Comparison of ENCODE assay signal across 17 cellular contexts in genomic region chr1:161663569-161663968, GRCh38. TPM values are rescaled to one million over a fixed set of nuclear protein-coding genes. Genes with fewer than 3 reads are reported as not detected.
DNase-seq lines count a peak whose midpoint lies in the region; ATAC-seq and TF ChIP-seq lines count a peak whose summit lies in the region.
"Not testable (repeated sequence)": the region's sequence is repeated elsewhere in the genome, so short reads cannot be mapped to it uniquely, and the experiment has no call there.
"Had no signal": no experiment of that assay in that cellular context is flagged by ENCODE, and none has a peak within 500 bp of the region (broad histone marks: within the 10 kb centered on the region; RNA-seq: fewer than 3 reads in every experiment).

No MANE protein-coding gene starts in this region.

- H3K9me3 Mint-ChIP-seq in naive B cell, result not testable (repeated sequence)

- not testable (repeated sequence) for H3K4me1 Mint-ChIP-seq in naive B cell

- DNase-seq in Karpas-422, naive B cell: not testable (repeated sequence)

- H3K4me2 ChIP-seq in DOHH2 (ENCODE audit: low read length), result peak overlapping the region; percentile 26; the same call in 1 of the 2 replicates
- peak overlapping the region; percentile 62 for H3K4me2 ChIP-seq in Karpas-422 (ENCODE audit: low read depth, low read length, poor library complexity, severe bottlenecking)

- H4K20me1 ChIP-seq in DOHH2 (ENCODE audit: control insufficient read depth, insufficient read depth, low read depth, low read length); Karpas-422 (ENCODE audit: insufficient read depth, low read depth, low read length): not testable (repeated sequence)

- H3K27me3 ChIP-seq in DOHH2 (ENCODE audit: control insufficient read depth, low read length); Karpas-422 (ENCODE audit: low read length): not testable (repeated sequence)

- not testable (repeated sequence) for H3K27ac ChIP-seq in DOHH2 (ENCODE audit: low read depth, low read length)
- H3K27ac ChIP-seq in Karpas-422 (ENCODE audit: low read length), result peak overlapping the region; percentile 67; the same call in 1 of the 2 replicates

- TF ChIP-seq CTCF in DOHH2 (IDR thresholded peaks at IDR 0.05; ENCODE audit: low read depth, low read length, poor library complexity, severe bottlenecking), result not testable (repeated sequence)

- H3K36me3 ChIP-seq in DOHH2 (ENCODE audit: control insufficient read depth, low read length); Karpas-422 (ENCODE audit: insufficient read depth, low read length): not testable (repeated sequence)

- not testable (repeated sequence) for H3K9me3 ChIP-seq in DOHH2 (ENCODE audit: control insufficient read depth, insufficient read depth, low read length); Karpas-422 (ENCODE audit: low read length)

- H3K9ac ChIP-seq in Karpas-422 (ENCODE audit: low read length), result peak overlapping the region; percentile 68

- not testable (repeated sequence) for H3K9me2 ChIP-seq in DOHH2 (replicated peaks; ENCODE audit: control insufficient read depth, low read length); Karpas-422 (replicated peaks; ENCODE audit: insufficient read depth, low read length)

- H3K27ac Mint-ChIP-seq in naive B cell, result not testable (repeated sequence)

- H3F3A ChIP-seq in DOHH2 (ENCODE audit: control insufficient read depth, insufficient read depth), result not testable (repeated sequence)

- peak overlapping the region in 3 of 8 donors; percentile 30 to 42 (median 41) for H3K4me3 Mint-ChIP-seq in naive B cell

- ATAC-seq in GM18867 (IDR thresholded peaks at IDR 0.05; ENCODE audit: unreplicated experiment), result peak; percentile 9
- ATAC-seq in GM19395 (IDR thresholded peaks at IDR 0.05; ENCODE audit: unreplicated experiment), result peak; percentile 19
- peak; percentile 20 for ATAC-seq in GM21447 (IDR thresholded peaks at IDR 0.05; ENCODE audit: unreplicated experiment)
- ATAC-seq in GM21825 (IDR thresholded peaks at IDR 0.05; ENCODE audit: unreplicated experiment), result peak; percentile 12
- ATAC-seq in HG03025 (IDR thresholded peaks at IDR 0.05; ENCODE audit: low FRiP score, unreplicated experiment), result peak; percentile 26
- ATAC-seq in naive B cell (ENCODE audit: low read depth in 2 of 2), result peak; percentile 23 to 36

- not testable (repeated sequence) for H3K27me3 Mint-ChIP-seq in naive B cell

- not testable (repeated sequence) for H3K4me1 ChIP-seq in DOHH2 (ENCODE audit: control insufficient read depth, low read length); Karpas-422 (ENCODE audit: low read length)

- not testable (repeated sequence) for H3K79me2 ChIP-seq in DOHH2 (ENCODE audit: control insufficient read depth, low read length); Karpas-422 (ENCODE audit: low read length)

- H2AFZ ChIP-seq in Karpas-422 (ENCODE audit: low read length), result not testable (repeated sequence)

- H3K4me3 ChIP-seq in DOHH2 (ENCODE audit: low read length), result not testable (repeated sequence)
- H3K4me3 ChIP-seq in Karpas-422 (ENCODE audit: low read length), result peak overlapping the region; percentile 65

- H3K36me3 Mint-ChIP-seq in naive B cell, result not testable (repeated sequence)

RNA-seq across cellular contexts. Expression of gene FCGR2B, which starts 0.6 kb away (rescaled TPM):
- 523 and 581 TPM in 2 replicates for total RNA-seq in Karpas-422 (2014; rRNA removed; shearing (Covaris generic); ENCODE audit: low replicate concordance)
- polyA plus RNA-seq in naive B cell (ENCODE audit: low read depth in 6 of 6), result 100 to 1,000 TPM; 232 to 404 (median 304) TPM
- total RNA-seq: Calu3, H1, IMR-90, LHCN-M2, PC-9, SJCRH30 had no signal
- polyA plus RNA-seq: BJ, IMR-90 had no signal

RNA-seq across cellular contexts. Expression of gene FCGR3B, which starts 32.6 kb away (rescaled TPM):
- total RNA-seq in Karpas-422 (2014; rRNA removed; shearing (Covaris generic); ENCODE audit: low replicate concordance), result not detected in 2 replicates
- polyA plus RNA-seq in naive B cell (ENCODE audit: low read depth in 6 of 6), result 1 to 10 TPM in 3 of 6 donors, under 1 TPM in 1, not detected in 2; 0.27 to 9.4 (median 1.1) TPM
- total RNA-seq: Calu3; CD4-positive, alpha-beta memory T cell; H1; HT1080; IMR-90; LHCN-M2; PC-9; SJCRH30 had no signal
- polyA plus RNA-seq: BJ; CD4-positive, alpha-beta memory T cell; H1; IMR-90 had no signal

RNA-seq across cellular contexts. Expression of gene FCRLA, which starts 43.5 kb away (rescaled TPM):
- total RNA-seq in Karpas-422 (2014; rRNA removed; shearing (Covaris generic); ENCODE audit: low replicate concordance), result 637 and 924 TPM in 2 replicates
- polyA plus RNA-seq in naive B cell (ENCODE audit: low read depth in 6 of 6), result 1,000 to 10,000 TPM in 1 of 6 donors, 100 to 1,000 TPM in 5; 625 to 1,343 (median 750) TPM
- total RNA-seq: Calu3; CD4-positive, alpha-beta memory T cell; H1; LHCN-M2 had no signal
- polyA plus RNA-seq: H1 had no signal

RNA-seq across cellular contexts. Expression of gene FCRLB, which starts 57.8 kb away (rescaled TPM):
- total RNA-seq in Karpas-422 (2014; rRNA removed; shearing (Covaris generic); ENCODE audit: low replicate concordance), result 937 and 1,205 TPM in 2 replicates
- 1 to 10 TPM; 3.9 to 7.3 (median 5.3) TPM for polyA plus RNA-seq in naive B cell (ENCODE audit: low read depth in 6 of 6)
